ENCODE assay signal across 21 cellular contexts in the genomic region with DNA sequence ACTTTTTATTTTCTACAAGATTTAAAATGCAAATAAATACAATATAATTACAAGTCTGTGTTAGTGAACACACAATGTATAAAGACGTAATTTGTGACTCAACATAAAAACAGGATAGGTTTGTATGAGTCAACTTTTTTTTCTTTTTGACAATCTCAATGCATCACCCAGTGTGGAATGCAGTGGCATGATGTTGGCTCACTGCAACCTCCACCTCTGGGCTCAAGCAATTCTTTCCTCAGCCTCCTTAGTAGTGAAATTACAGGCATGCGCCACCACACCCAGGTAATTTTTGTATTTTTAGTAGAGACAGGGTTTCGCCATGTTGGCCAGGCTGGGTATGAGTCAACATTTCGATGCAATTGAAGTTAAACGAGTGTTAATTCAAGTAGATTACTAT. TPM values are rescaled to one million over a fixed set of nuclear protein-coding genes. Genes with fewer than 3 reads are reported as not detected.
DNase-seq lines count a peak whose midpoint lies in the region; ATAC-seq, FAIRE-seq and TF ChIP-seq lines count a peak whose summit lies in the region.
"Had no signal": no experiment of that assay in that cellular context is flagged by ENCODE, and none has a peak within 500 bp of the region (broad histone marks: within the 10 kb centered on the region; RNA-seq: fewer than 3 reads in every experiment).

No MANE protein-coding gene starts in this region.

- no peak for TF ChIP-seq CTCF in A549 (IDR thresholded peaks at IDR 0.05)
- TF ChIP-seq CTCF in fibroblast of the aortic adventitia (IDR thresholded peaks at IDR 0.05; ENCODE audit: insufficient read depth, low read length), result no peak
- no peak for TF ChIP-seq CTCF in GM10266 (IDR thresholded peaks at IDR 0.05; ENCODE audit: control insufficient read depth, insufficient read depth, low read depth, missing control alignments)

- no peaks in the 10 kb centered on the region for H3K9me3 ChIP-seq in A549

- H3K4me3 ChIP-seq in A549, result no peak overlapping the region
- no peak overlapping the region for H3K4me3 ChIP-seq in fibroblast of the aortic adventitia (ENCODE audit: low read depth, low read length)
- H3K4me3 ChIP-seq: skin epidermis, tibial nerve had no signal

- TF ChIP-seq POLR2A in A549 (IDR thresholded peaks at IDR 0.05; ENCODE audit: low read length), result no peak

- TF ChIP-seq RAD21 in A549 (conservative IDR thresholded peaks at IDR 0.05 in 1 of 2, IDR thresholded peaks at IDR 0.05 in 1 of 2), result no peak

- no peak overlapping the region for H3K4me2 ChIP-seq in A549

- FAIRE-seq in A549 (lab: Jason Lieb, UNC), result no peak

- no peaks in the 10 kb centered on the region for H3K4me1 ChIP-seq in A549
- H3K4me1 ChIP-seq: tibial nerve had no signal

- DNase-seq in A549 (ENCODE audit: low read depth in 1 of 2, low spot score in 1 of 2), result peak in 1 of 2 experiments; percentile 10
- DNase-seq in HT1080 (ENCODE audit: low read depth), result peak; percentile 97
- peak; percentile 6 to 63 for DNase-seq in SW 1271 (lab: John Stamatoyannopoulos, UW)
- peak; percentile 43 for DNase-seq in fibroblast of the aortic adventitia (ENCODE audit: low read depth)
- DNase-seq in SIG-M5 (lab: John Stamatoyannopoulos, UW), result no peak
- DNase-seq in NCI-H2081 treated with DMSO at 0.1 percent for 48 hours (lab: John Stamatoyannopoulos, UW), result no peak
- DNase-seq in GM10266 (ENCODE audit: extremely low spot score), result no peak
- DNase-seq in DMS114 treated with DMSO at 0.1 percent for 48 hours (lab: John Stamatoyannopoulos, UW; ENCODE audit: unreplicated experiment), result no peak
- DNase-seq: activated CD4-positive, alpha-beta T cell treated with anti-CD3 and anti-CD28 coated beads, Interleukin-2, amount 50 U/mL, for 4 hours; activated naive CD8-positive, alpha-beta T cell treated with anti-CD3 and anti-CD28 coated beads for 36 hours; activated T-cell treated with anti-CD3 and anti-CD28 coated beads, Interleukin-2, amount 50 U/mL, for 24 hours; central memory CD4-positive, alpha-beta T cell; DND-41; effector CD8-positive, alpha-beta T cell; foreskin fibroblast; Karpas-422; NCI-H146; NCI-H446 had no signal

- CTCF ChIA-PET in A549 (lab: Yijun Ruan, JAX), result no interaction called here

- WGBS in A549 (ENCODE audit: missing lambda C conversion rate), result 7% methylated on average over 5 of the region's 5 CpGs

- H3K27ac ChIP-seq in A549, result no peak overlapping the region
- H3K27ac ChIP-seq: tibial nerve had no signal

- POLR2A ChIA-PET in A549 (lab: Yijun Ruan, JAX), result no interaction called here

- ATAC-seq in A549, result peak; percentile 46 to 54; a peak in 3 of 6 replicates

- TF ChIP-seq EP300 in A549 (IDR thresholded peaks at IDR 0.05), result no peak

TF ChIP-seq in A549, 52 proteins besides CTCF, POLR2A, EP300 and RAD21:
- no peak for TF ChIP-seq FOSL2 (IDR thresholded peaks at IDR 0.05)
- TF ChIP-seq FOSL2 (CRISPR knock-in tag; IDR thresholded peaks at IDR 0.05), result 0 out of 2 replicates have a peak, but pooled peaks have one; percentile 12
- TF ChIP-seq RARB (CRISPR knock-in tag; IDR thresholded peaks at IDR 0.05), result no peak
- no peak for TF ChIP-seq JUN (IDR thresholded peaks at IDR 0.05)

RNA-seq across cellular contexts. Expression of gene SPRR2E, which starts 5.9 kb away (rescaled TPM):
- not detected in 2 replicates for polyA plus RNA-seq in A549 (2011; rRNA removed)
- polyA plus RNA-seq in A549 (2012; cell fraction: cytosol; rRNA removed), result not detected in 2 replicates
- not detected in 2 replicates for polyA plus RNA-seq in A549 (2012; cell fraction: nucleus; rRNA removed)
- polyA plus RNA-seq in A549 (2017; fragmentation: RNase III; extraction: RNeasy Plus Mini Kit Qiagen cat#74134 plus additional on column Dnase treatment), result not detected in 3 replicates
- polyA minus RNA-seq in A549 (2011; rRNA and poly(A)+ RNA removed), result not detected in 2 replicates
- total RNA-seq in HT1080 (2014; rRNA removed; shearing (Covaris generic)), result not detected in 2 replicates
- polyA plus RNA-seq in HT1080 (2015; cell fraction: cytosol; rRNA removed), result not detected in 2 replicates
- polyA plus RNA-seq in HT1080 (2015; cell fraction: nucleus; rRNA removed), result not detected in 2 replicates
- total RNA-seq in fibroblast of the aortic adventitia (ENCODE audit: low replicate concordance), result not detected in 2 replicates
- total RNA-seq: activated naive CD8-positive, alpha-beta T cell treated with anti-CD3 and anti-CD28 coated beads for 36 hours; osteocyte; tibial nerve had no signal

RNA-seq across cellular contexts. Expression of gene SPRR2F, which starts 13.1 kb away (rescaled TPM):
- not detected in 2 replicates for polyA plus RNA-seq in A549 (2011; rRNA removed)
- polyA plus RNA-seq in A549 (2012; cell fraction: cytosol; rRNA removed), result not detected in 2 replicates
- polyA plus RNA-seq in A549 (2012; cell fraction: nucleus; rRNA removed), result not detected in 2 replicates
- polyA plus RNA-seq in A549 (2017; fragmentation: RNase III; extraction: RNeasy Plus Mini Kit Qiagen cat#74134 plus additional on column Dnase treatment), result not detected in 3 replicates
- not detected in 2 replicates for polyA minus RNA-seq in A549 (2011; rRNA and poly(A)+ RNA removed)
- total RNA-seq in HT1080 (2014; rRNA removed; shearing (Covaris generic)), result not detected in 2 replicates
- polyA plus RNA-seq in HT1080 (2015; cell fraction: cytosol; rRNA removed), result not detected in 2 replicates
- not detected in 2 replicates for polyA plus RNA-seq in HT1080 (2015; cell fraction: nucleus; rRNA removed)
- not detected in 2 replicates for total RNA-seq in fibroblast of the aortic adventitia (ENCODE audit: low replicate concordance)
- total RNA-seq: activated naive CD8-positive, alpha-beta T cell treated with anti-CD3 and anti-CD28 coated beads for 36 hours; osteocyte; tibial nerve had no signal

RNA-seq across cellular contexts. Expression of gene SPRR2B, which starts 28.8 kb away (rescaled TPM):
- polyA plus RNA-seq in A549 (2011; rRNA removed) (not detected in 2 replicates), A549 (2017; fragmentation: RNase III; extraction: RNeasy Plus Mini Kit Qiagen cat#74134 plus additional on column Dnase treatment) (not detected in 3 replicates)
- not detected in 2 replicates for polyA plus RNA-seq in A549 (2012; cell fraction: cytosol; rRNA removed)
- not detected in 2 replicates for polyA plus RNA-seq in A549 (2012; cell fraction: nucleus; rRNA removed)
- polyA minus RNA-seq in A549 (2011; rRNA and poly(A)+ RNA removed), result not detected in 2 replicates
- not detected in 2 replicates for total RNA-seq in HT1080 (2014; rRNA removed; shearing (Covaris generic))
- polyA plus RNA-seq in HT1080 (2015; cell fraction: cytosol; rRNA removed), result not detected in 2 replicates
- not detected in 2 replicates for polyA plus RNA-seq in HT1080 (2015; cell fraction: nucleus; rRNA removed)
- not detected in 2 replicates for total RNA-seq in fibroblast of the aortic adventitia (ENCODE audit: low replicate concordance)
- total RNA-seq: activated naive CD8-positive, alpha-beta T cell treated with anti-CD3 and anti-CD28 coated beads for 36 hours; osteocyte; tibial nerve had no signal

RNA-seq across cellular contexts. Expression of gene SPRR2A, which starts 42.9 kb away (rescaled TPM):
- polyA plus RNA-seq in A549 (2011; rRNA removed) (not detected in 2 replicates), A549 (2017; fragmentation: RNase III; extraction: RNeasy Plus Mini Kit Qiagen cat#74134 plus additional on column Dnase treatment) (not detected in 3 replicates)
- not detected in 2 replicates for polyA plus RNA-seq in A549 (2012; cell fraction: cytosol; rRNA removed)
- not detected in 2 replicates for polyA plus RNA-seq in A549 (2012; cell fraction: nucleus; rRNA removed)
- polyA minus RNA-seq in A549 (2011; rRNA and poly(A)+ RNA removed), result not detected in 2 replicates
- not detected in 2 replicates for total RNA-seq in HT1080 (2014; rRNA removed; shearing (Covaris generic))
- polyA plus RNA-seq in HT1080 (2015; cell fraction: cytosol; rRNA removed), result not detected in 2 replicates
- polyA plus RNA-seq in HT1080 (2015; cell fraction: nucleus; rRNA removed), result not detected in 2 replicates
- total RNA-seq in fibroblast of the aortic adventitia (ENCODE audit: low replicate concordance), result not detected in 2 replicates
- total RNA-seq: activated naive CD8-positive, alpha-beta T cell treated with anti-CD3 and anti-CD28 coated beads for 36 hours; osteocyte; tibial nerve had no signal

RNA-seq across cellular contexts. Expression of gene SPRR2G, which starts 50.4 kb away (rescaled TPM):
- polyA plus RNA-seq in A549 (2011; rRNA removed) (not detected in 2 replicates), A549 (2017; fragmentation: RNase III; extraction: RNeasy Plus Mini Kit Qiagen cat#74134 plus additional on column Dnase treatment) (not detected in 3 replicates)
- polyA plus RNA-seq in A549 (2012; cell fraction: cytosol; rRNA removed), result not detected in 2 replicates
- not detected in 2 replicates for polyA plus RNA-seq in A549 (2012; cell fraction: nucleus; rRNA removed)
- polyA minus RNA-seq in A549 (2011; rRNA and poly(A)+ RNA removed), result not detected in 2 replicates
- total RNA-seq in HT1080 (2014; rRNA removed; shearing (Covaris generic)), result not detected in 2 replicates
- not detected in 2 replicates for polyA plus RNA-seq in HT1080 (2015; cell fraction: cytosol; rRNA removed)
- polyA plus RNA-seq in HT1080 (2015; cell fraction: nucleus; rRNA removed), result not detected in 2 replicates
- total RNA-seq in fibroblast of the aortic adventitia (ENCODE audit: low replicate concordance), result not detected in 2 replicates
- total RNA-seq: activated naive CD8-positive, alpha-beta T cell treated with anti-CD3 and anti-CD28 coated beads for 36 hours; osteocyte; tibial nerve had no signal

Comparison
In these comparisons a context has a peak if more than half of its experiments do, and no peak if none do; other contexts are left out.
1. DNase-seq: peak in HT1080 (single experiment), SW 1271 (2 of 2) and fibroblast of the aortic adventitia (single experiment); none in SIG-M5 (single experiment), NCI-H2081 treated with DMSO at 0.1 percent for 48 hours (single experiment), GM10266 (single experiment) and DMS114 treated with DMSO at 0.1 percent for 48 hours (single experiment).